ENCODE assay signal across 9 cellular contexts in the genomic region with DNA sequence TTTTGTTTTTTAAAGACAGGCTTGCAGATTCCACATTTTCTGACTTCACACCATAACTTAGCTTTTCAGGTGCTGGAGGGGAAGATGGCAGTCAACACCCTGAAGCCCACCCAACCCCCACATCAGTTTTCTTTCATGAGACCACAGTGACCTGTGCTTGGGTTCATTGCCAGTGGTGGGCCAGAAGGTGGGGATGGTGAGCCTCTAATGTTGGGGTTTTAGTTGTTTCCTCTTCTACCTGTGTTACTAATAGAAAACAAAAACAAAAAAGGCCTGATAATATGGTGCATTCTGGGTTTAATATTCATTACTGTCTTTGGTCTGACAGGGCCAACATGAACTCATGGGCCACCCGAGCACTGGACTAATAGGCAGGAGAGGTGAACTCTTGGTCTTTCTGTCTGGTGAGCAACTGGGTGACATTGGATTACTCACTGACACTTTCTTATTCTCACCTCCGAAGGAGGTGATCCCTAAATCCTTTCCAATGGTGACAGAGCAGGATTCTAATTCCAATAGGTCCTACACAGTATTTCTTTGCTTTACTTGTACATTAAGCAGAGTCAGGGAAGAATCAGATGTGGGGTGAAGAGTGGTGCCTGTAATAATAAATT.
DNase-seq lines count a peak whose midpoint lies in the region; ATAC-seq and TF ChIP-seq lines count a peak whose summit lies in the region.
"Had no signal": no experiment of that assay in that cellular context is flagged by ENCODE, and none has a peak within 500 bp of the region (broad histone marks: within the 10 kb centered on the region; RNA-seq: fewer than 3 reads in every experiment).

No MANE protein-coding gene starts in this region.

- no peak overlapping the region for H2BK15ac ChIP-seq in neuronal stem cell (ENCODE audit: low read length)

- H3K9me3 Mint-ChIP-seq in activated CD8-positive, alpha-beta memory T cell treated with anti-CD3 and anti-CD28 coated beads, Interleukin-2, amount 10 ng/mL, durations not matched to agents 7 days and 5 days (ENCODE audit: low read depth), result peaks cover 5% of the 10 kb centered on the region

- peaks cover 8 to 35% (median 19%) of the 10 kb centered on the region in 4 donors for H3K36me3 ChIP-seq in stomach
- H3K36me3 ChIP-seq in neuronal stem cell (replicated peaks in 1 of 2; ENCODE audit: control insufficient read depth in 2 of 2, insufficient read depth in 2 of 2, low read length in 2 of 2), result no peaks in the 10 kb centered on the region

- no peak overlapping the region for H3K27ac Mint-ChIP-seq in activated CD8-positive, alpha-beta memory T cell treated with anti-CD3 and anti-CD28 coated beads, Interleukin-2, amount 10 ng/mL, durations not matched to agents 7 days and 5 days

- no peak overlapping the region for H3K4me3 ChIP-seq in fibroblast of mammary gland (ENCODE audit: control insufficient read depth, low read depth, low read length)
- no peak overlapping the region for H3K4me3 ChIP-seq in stomach
- H3K4me3 ChIP-seq in neuronal stem cell (ENCODE audit: low read length in 2 of 2), result no peak overlapping the region
- H3K4me3 ChIP-seq: SJSA1 had no signal

- peaks cover 0 to 3% (median 0%) of the 10 kb centered on the region in 4 donors for H3K9me3 ChIP-seq in stomach
- H3K9me3 ChIP-seq in neuronal stem cell (replicated peaks in 1 of 2; ENCODE audit: control insufficient read depth in 2 of 2, insufficient read depth in 1 of 2, low read depth in 1 of 2, low read length in 2 of 2), result no peaks in the 10 kb centered on the region
- H3K9me3 ChIP-seq: SJSA1 had no signal

- H2BK120ac ChIP-seq in neuronal stem cell (ENCODE audit: low read depth, low read length), result no peak overlapping the region

- H3K18ac ChIP-seq in neuronal stem cell (ENCODE audit: low read length), result no peak overlapping the region

- no peak overlapping the region for H3K23ac ChIP-seq in neuronal stem cell (ENCODE audit: low read depth, low read length, poor library complexity)

- H4K8ac ChIP-seq in neuronal stem cell (ENCODE audit: low read depth, low read length), result no peak overlapping the region

- intact Hi-C loops in stomach (cut with DNase I; ENCODE audit: low total_unique reads), result no loop called here

- H3K4me2 ChIP-seq in neuronal stem cell (ENCODE audit: insufficient read depth, low read length, poor library complexity, severe bottlenecking), result no peak overlapping the region

- no peak overlapping the region for H4K91ac ChIP-seq in neuronal stem cell (ENCODE audit: low read depth, low read length, poor library complexity)

- H3K4ac ChIP-seq in neuronal stem cell (ENCODE audit: low read length), result no peak overlapping the region

- CTCF ChIA-PET in activated CD8-positive, alpha-beta memory T cell treated with anti-CD3 and anti-CD28 coated beads, Interleukin-2, amount 10 ng/mL, durations not matched to agents 7 days and 5 days (lab: Charles Lee), result no interaction called here

- peaks cover 30% of the 10 kb centered on the region for H3K36me3 Mint-ChIP-seq in activated CD8-positive, alpha-beta memory T cell treated with anti-CD3 and anti-CD28 coated beads, Interleukin-2, amount 10 ng/mL, durations not matched to agents 7 days and 5 days

- no peaks in the 10 kb centered on the region for H3K79me1 ChIP-seq in neuronal stem cell (ENCODE audit: low read depth, low read length)

- H3K4me1 ChIP-seq in stomach (peaks cover 16 to 56% (median 32%) of the 10 kb centered on the region in 4 donors), neuronal stem cell (ENCODE audit: control insufficient read depth in 2 of 2, insufficient read depth in 1 of 2, low read depth in 1 of 2, low read length in 2 of 2) (no peaks in the 10 kb centered on the region)
- H3K4me1 ChIP-seq: SJSA1 had no signal

- no peak overlapping the region for H2BK12ac ChIP-seq in neuronal stem cell (ENCODE audit: low read length)

- no peak overlapping the region for H2BK5ac ChIP-seq in neuronal stem cell (ENCODE audit: low read length)

- H3K27me3 ChIP-seq in stomach (no peaks in the 10 kb centered on the region), neuronal stem cell (ENCODE audit: control insufficient read depth in 3 of 3, insufficient read depth in 3 of 3, low read depth in 1 of 3, low read length in 3 of 3) (no peaks in the 10 kb centered on the region)
- H3K27me3 ChIP-seq: SJSA1 had no signal

- peak; percentile 69 for ATAC-seq in activated CD8-positive, alpha-beta memory T cell treated with anti-CD3 and anti-CD28 coated beads, Interleukin-2, amount 10 ng/mL, durations not matched to agents 7 days and 5 days

- no peak for TF ChIP-seq POLR2A in stomach (IDR thresholded peaks at IDR 0.05)

- DNase-seq in activated CD8-positive, alpha-beta memory T cell treated with anti-CD3 and anti-CD28 coated beads, Interleukin-2, amount 10 ng/mL, durations not matched to agents 7 days and 5 days, result peak; percentile 57
- DNase-seq in activated CD8-positive, alpha-beta memory T cell treated with anti-CD3 and anti-CD28 coated beads, Interleukin-2, amount 50 U/mL, for 4 hours, result no peak
- peak; percentile 13 for DNase-seq in OCI-M1 (lab: John Stamatoyannopoulos, UW)
- peak; percentile 46 for DNase-seq in fibroblast of mammary gland (ENCODE audit: low read depth)
- no peak for DNase-seq in stomach
- no peak for DNase-seq in NCI-H2029 (lab: John Stamatoyannopoulos, UW)
- no peak for DNase-seq in AG08395 (ENCODE audit: low spot score)
- no peak for DNase-seq in neuronal stem cell (ENCODE audit: low spot score)

- H3K27ac ChIP-seq in stomach, result peak overlapping the region; percentile 4 to 55 (median 31)
- H3K27ac ChIP-seq in neuronal stem cell (replicated peaks; ENCODE audit: low read length), result no peak overlapping the region
- H3K27ac ChIP-seq: SJSA1 had no signal

- 35 to 65% (median 50%) methylated on average over 2 of the region's 2 CpGs for whole genome bisulfite sequencing in stomach, 5 donors
- WGBS in neuronal stem cell (ENCODE audit: extremely low coverage in 2 of 2, insufficient read length in 2 of 2, insufficient replicate concordance in 1 of 2), 2 donors, result no CpG with 5 or more reads among the region's 2 CpGs

- H3K4me3 Mint-ChIP-seq in activated CD8-positive, alpha-beta memory T cell treated with anti-CD3 and anti-CD28 coated beads, Interleukin-2, amount 10 ng/mL, durations not matched to agents 7 days and 5 days, result no peak overlapping the region

- no peak overlapping the region for H2AFZ ChIP-seq in neuronal stem cell (ENCODE audit: low read length)

- H2AK5ac ChIP-seq in neuronal stem cell (ENCODE audit: low read depth, low read length), result no peak overlapping the region

- TF ChIP-seq EP300 in stomach (IDR thresholded peaks at IDR 0.05), result no peak

- H3K4me1 Mint-ChIP-seq in activated CD8-positive, alpha-beta memory T cell treated with anti-CD3 and anti-CD28 coated beads, Interleukin-2, amount 10 ng/mL, durations not matched to agents 7 days and 5 days, result peaks cover 30% of the 10 kb centered on the region

- H3K27me3 Mint-ChIP-seq in activated CD8-positive, alpha-beta memory T cell treated with anti-CD3 and anti-CD28 coated beads, Interleukin-2, amount 10 ng/mL, durations not matched to agents 7 days and 5 days, result no peaks in the 10 kb centered on the region

- peak; percentile 34 for TF ChIP-seq CTCF in fibroblast of mammary gland (conservative IDR thresholded peaks at IDR 0.05; ENCODE audit: control insufficient read depth, insufficient read depth, low read depth, low read length)
- TF ChIP-seq CTCF in stomach (IDR thresholded peaks at IDR 0.05), result peak in 2 of 7 experiments; percentile 13 to 27

- no peak overlapping the region for H3K9ac ChIP-seq in neuronal stem cell (ENCODE audit: low read depth, low read length, poor library complexity)

- no peak overlapping the region for H3K14ac ChIP-seq in neuronal stem cell (ENCODE audit: low read length)

Comparison
In these comparisons a context has a peak if more than half of its experiments do, and no peak if none do; other contexts are left out.
1. DNase-seq: peak in activated CD8-positive, alpha-beta memory T cell treated with anti-CD3 and anti-CD28 coated beads, Interleukin-2, amount 10 ng/mL, durations not matched to agents 7 days and 5 days (single experiment), OCI-M1 (single experiment) and fibroblast of mammary gland (single experiment); none in activated CD8-positive, alpha-beta memory T cell treated with anti-CD3 and anti-CD28 coated beads, Interleukin-2, amount 50 U/mL, for 4 hours (single experiment), stomach (single experiment), NCI-H2029 (single experiment), AG08395 (single experiment) and neuronal stem cell (single experiment).